ENCODE assay signal across 8 cellular contexts in genomic region chrX:13938053-13938765, GRCh38.
DNase-seq lines count a peak whose midpoint lies in the region; ATAC-seq and TF ChIP-seq lines count a peak whose summit lies in the region.

No MANE protein-coding gene starts in this region.

- H3K27me3 Mint-ChIP-seq in brain (peaks cover 5% of the 10 kb centered on the region), immature natural killer cell (ENCODE audit: low read depth in 3 of 3) (peaks cover 8 to 21% (median 10%) of the 10 kb centered on the region in 3 donors)
- peaks cover 0 to 39% of the 10 kb centered on the region in 2 donors for H3K27me3 Mint-ChIP-seq in stimulated activated naive B cell treated with anti-CD40 and anti-IgM and Interleukin-4, amounts not matched to agents 10 μg/mL and 1 μg/mL and 100 μg/mL, for 72 hours

- peaks cover 12% of the 10 kb centered on the region for H3K36me3 Mint-ChIP-seq in brain
- H3K36me3 Mint-ChIP-seq in immature natural killer cell, result no peaks in the 10 kb centered on the region
- H3K36me3 Mint-ChIP-seq in stimulated activated naive B cell treated with anti-CD40 and anti-IgM and Interleukin-4, amounts not matched to agents 10 μg/mL and 1 μg/mL and 100 μg/mL, for 72 hours, result no peaks in the 10 kb centered on the region

- DNase-seq in EL (peak; percentile 2), NCI-H1930 (lab: John Stamatoyannopoulos, UW) (peak; percentile 33 to 41), immature natural killer cell (no peak)
- DNase-seq in stimulated activated naive B cell treated with anti-CD40 and anti-IgM and Interleukin-4, amounts not matched to agents 10 μg/mL and 1 μg/mL and 100 μg/mL, for 72 hours, result no peak
- no peak for DNase-seq in central memory CD4-positive, alpha-beta T cell

- H3K4me3 Mint-ChIP-seq in brain, result peak overlapping the region; percentile 87 to 99 (median 93)
- peak overlapping the region in 4 of 5 donors; percentile 46 to 71 (median 56) for H3K4me3 Mint-ChIP-seq in immature natural killer cell
- H3K4me3 Mint-ChIP-seq in stimulated activated naive B cell treated with anti-CD40 and anti-IgM and Interleukin-4, amounts not matched to agents 10 μg/mL and 1 μg/mL and 100 μg/mL, for 72 hours, result peak overlapping the region; percentile 68 to 82

- peak; percentile 41 to 57 for ATAC-seq in stimulated activated naive B cell treated with anti-CD40 and anti-IgM and Interleukin-4, amounts not matched to agents 10 μg/mL and 1 μg/mL and 100 μg/mL, for 72 hours (replicated peaks)
- ATAC-seq in GM19035 (IDR thresholded peaks at IDR 0.05; ENCODE audit: unreplicated experiment), result no peak
- ATAC-seq in GM18520 (IDR thresholded peaks at IDR 0.05; ENCODE audit: unreplicated experiment), result no peak

- H3K27ac Mint-ChIP-seq in brain, result peak overlapping the region; percentile 91 to 100 (median 98)
- H3K27ac Mint-ChIP-seq in immature natural killer cell, result no peak overlapping the region
- peak overlapping the region; percentile 90 for H3K27ac Mint-ChIP-seq in stimulated activated naive B cell treated with anti-CD40 and anti-IgM and Interleukin-4, amounts not matched to agents 10 μg/mL and 1 μg/mL and 100 μg/mL, for 72 hours

- peaks cover 69% of the 10 kb centered on the region for H3K4me1 Mint-ChIP-seq in brain
- H3K4me1 Mint-ChIP-seq in immature natural killer cell, result peaks cover 3 to 9% of the 10 kb centered on the region in 2 donors
- H3K4me1 Mint-ChIP-seq in stimulated activated naive B cell treated with anti-CD40 and anti-IgM and Interleukin-4, amounts not matched to agents 10 μg/mL and 1 μg/mL and 100 μg/mL, for 72 hours, result peaks cover 3 to 7% of the 10 kb centered on the region in 2 donors

- H3K9me3 Mint-ChIP-seq in brain (no peaks in the 10 kb centered on the region), immature natural killer cell (no peaks in the 10 kb centered on the region)
- H3K9me3 Mint-ChIP-seq in stimulated activated naive B cell treated with anti-CD40 and anti-IgM and Interleukin-4, amounts not matched to agents 10 μg/mL and 1 μg/mL and 100 μg/mL, for 72 hours, result no peaks in the 10 kb centered on the region

- no peak for TF ChIP-seq CTCF in brain (conservative IDR thresholded peaks at IDR 0.05)

Comparison
In these comparisons a context has a peak if more than half of its experiments do, and no peak if none do; other contexts are left out.
1. DNase-seq: peak in EL (single experiment) and NCI-H1930 (2 of 2); none in immature natural killer cell (0 of 3), stimulated activated naive B cell treated with anti-CD40 and anti-IgM and Interleukin-4, amounts not matched to agents 10 μg/mL and 1 μg/mL and 100 μg/mL, for 72 hours (single experiment) and central memory CD4-positive, alpha-beta T cell (single experiment).
2. H3K27ac Mint-ChIP-seq: peak in brain (5 of 5) and stimulated activated naive B cell treated with anti-CD40 and anti-IgM and Interleukin-4, amounts not matched to agents 10 μg/mL and 1 μg/mL and 100 μg/mL, for 72 hours (single experiment); none in immature natural killer cell (0 of 6).
3. ATAC-seq: peak in stimulated activated naive B cell treated with anti-CD40 and anti-IgM and Interleukin-4, amounts not matched to agents 10 μg/mL and 1 μg/mL and 100 μg/mL, for 72 hours (2 of 2); none in GM19035 (single experiment) and GM18520 (single experiment).
4. Peak in every context shown above with its lines, with median percentiles within 50 percentile points of each other: H3K4me3 Mint-ChIP-seq.